ENCODE assay signal across 8 cellular contexts in genomic region chrX:101383679-101384078, GRCh38. TPM values are rescaled to one million over a fixed set of nuclear protein-coding genes. Genes with fewer than 3 reads are reported as not detected.
DNase-seq lines count a peak whose midpoint lies in the region; ATAC-seq and TF ChIP-seq lines count a peak whose summit lies in the region.

No MANE protein-coding gene starts in this region.

- CTCF ChIA-PET in activated naive CD4-positive, alpha-beta T cell treated with anti-CD3 and anti-CD28 coated beads, Interleukin-2, amount 10 ng/mL, durations not matched to agents 7 days and 5 days (lab: Charles Lee): interaction anchor here (0.7 kb wide), 1 partner anchor 101 kb away, joined by 4 read pairs; no protein-coding TSS in a partner anchor

- H3K27me3 ChIP-seq in esophagus muscularis mucosa: no peaks in the 10 kb centered on the region

- DNase-seq in DMS79 treated with DMSO at 0.1 percent for 48 hours (lab: John Stamatoyannopoulos, UW) (peak; percentile 26), MV-4-11 (lab: John Stamatoyannopoulos, UW) (peak; percentile 31), lower leg skin (ENCODE audit: low spot score in 2 of 2) (no peak), esophagus muscularis mucosa (ENCODE audit: extremely low spot score) (no peak)
- no peak for DNase-seq in stimulated activated CD4-positive, alpha-beta T cell treated with anti-CD3 and anti-CD28 coated beads, Interleukin-12 subunit alpha, Interleukin-12 subunit beta, amount 100 ng/mL, for 4 hours
- DNase-seq in activated naive CD4-positive, alpha-beta T cell treated with anti-CD3 and anti-CD28 coated beads, Interleukin-2, amount 10 ng/mL, durations not matched to agents 7 days and 5 days: no peak

- TF ChIP-seq POLR2A in GM19099 (IDR thresholded peaks at IDR 0.05; ENCODE audit: extremely low read depth, insufficient read length, low read depth) (peak; percentile 27), lower leg skin (IDR thresholded peaks at IDR 0.05) (no peak), esophagus muscularis mucosa (IDR thresholded peaks at IDR 0.05; ENCODE audit: low read depth) (no peak)

- H3K4me1 Mint-ChIP-seq in activated naive CD4-positive, alpha-beta T cell treated with anti-CD3 and anti-CD28 coated beads, Interleukin-2, amount 10 ng/mL, durations not matched to agents 7 days and 5 days: no peaks in the 10 kb centered on the region

- H3K27ac ChIP-seq in esophagus muscularis mucosa (replicated peaks in 1 of 4): no peak overlapping the region

- intact Hi-C loops in lower leg skin (cut with DNase I; ENCODE audit: low total_unique reads) (no loop called here), esophagus muscularis mucosa (cut with DNase I) (no loop called here)

- TF ChIP-seq CTCF in lower leg skin (IDR thresholded peaks at IDR 0.05): no peak
- no peak for TF ChIP-seq CTCF in esophagus muscularis mucosa (IDR thresholded peaks at IDR 0.05)

- 54 to 58% methylated on average over 2 of the region's 2 CpGs for WGBS in lower leg skin, 2 donors
- WGBS in esophagus muscularis mucosa: 47% methylated on average over 2 of the region's 2 CpGs

- no peaks in the 10 kb centered on the region for H3K9me3 ChIP-seq in esophagus muscularis mucosa

- peak; percentile 63 for ATAC-seq in HG02884 (IDR thresholded peaks at IDR 0.05; ENCODE audit: unreplicated experiment)

- H3K4me3 ChIP-seq in lower leg skin (ENCODE audit: low read depth, poor library complexity, severe bottlenecking): no peak overlapping the region
- no peak overlapping the region for H3K4me3 ChIP-seq in esophagus muscularis mucosa

- no peaks in the 10 kb centered on the region for H3K4me1 ChIP-seq in esophagus muscularis mucosa

- H3K4me3 Mint-ChIP-seq in activated naive CD4-positive, alpha-beta T cell treated with anti-CD3 and anti-CD28 coated beads, Interleukin-2, amount 10 ng/mL, durations not matched to agents 7 days and 5 days: no peak overlapping the region

- peaks cover 6% of the 10 kb centered on the region for H3K27me3 Mint-ChIP-seq in activated naive CD4-positive, alpha-beta T cell treated with anti-CD3 and anti-CD28 coated beads, Interleukin-2, amount 10 ng/mL, durations not matched to agents 7 days and 5 days

- TF ChIP-seq EP300 in esophagus muscularis mucosa (IDR thresholded peaks at IDR 0.05): no peak

- no peaks in the 10 kb centered on the region for H3K9me3 Mint-ChIP-seq in activated naive CD4-positive, alpha-beta T cell treated with anti-CD3 and anti-CD28 coated beads, Interleukin-2, amount 10 ng/mL, durations not matched to agents 7 days and 5 days

- no peaks in the 10 kb centered on the region for H3K36me3 ChIP-seq in esophagus muscularis mucosa

- no peaks in the 10 kb centered on the region for H3K36me3 Mint-ChIP-seq in activated naive CD4-positive, alpha-beta T cell treated with anti-CD3 and anti-CD28 coated beads, Interleukin-2, amount 10 ng/mL, durations not matched to agents 7 days and 5 days

- no peak overlapping the region for H3K27ac Mint-ChIP-seq in activated naive CD4-positive, alpha-beta T cell treated with anti-CD3 and anti-CD28 coated beads, Interleukin-2, amount 10 ng/mL, durations not matched to agents 7 days and 5 days

RNA-seq across cellular contexts. Expression of gene BTK, which starts 2.3 kb away (rescaled TPM):
- 1 to 10 TPM; 1.5 to 3.6 (median 3.4) TPM for total RNA-seq in lower leg skin
- total RNA-seq in esophagus muscularis mucosa: 1 to 10 TPM; 2.5 to 5.3 (median 4.0) TPM

RNA-seq across cellular contexts. Expression of gene RPL36A, which starts 7.1 kb away (rescaled TPM):
- total RNA-seq in lower leg skin: 1,000 to 10,000 TPM; 1,158 to 5,300 (median 1,747) TPM
- 100 to 1,000 TPM; 280 to 704 (median 376) TPM for total RNA-seq in esophagus muscularis mucosa

RNA-seq across cellular contexts. Expression of gene GLA, which starts 24.0 kb away (rescaled TPM):
- total RNA-seq in lower leg skin (10 to 100 TPM; 16.4 to 21.1 (median 18.0) TPM), esophagus muscularis mucosa (10 to 100 TPM in 3 of 4 donors, 1 to 10 TPM in 1; 8.7 to 17.7 (median 15.9) TPM)

RNA-seq across cellular contexts. Expression of gene HNRNPH2, which starts 24.3 kb away (rescaled TPM):
- total RNA-seq in lower leg skin (10 to 100 TPM; 43.5 to 54.7 (median 53.7) TPM), esophagus muscularis mucosa (10 to 100 TPM; 36.4 to 60.0 (median 44.4) TPM)

RNA-seq across cellular contexts. Expression of gene TIMM8A, which starts 35.1 kb away (rescaled TPM):
- total RNA-seq in lower leg skin: 1 to 10 TPM; 6.9 to 8.9 (median 8.6) TPM
- total RNA-seq in esophagus muscularis mucosa: 1 to 10 TPM; 3.0 to 4.8 (median 3.7) TPM

Comparison
In these comparisons a context has a peak if more than half of its experiments do, and no peak if none do; other contexts are left out.
1. DNase-seq: peak in DMS79 treated with DMSO at 0.1 percent for 48 hours (single experiment) and MV-4-11 (single experiment); none in stimulated activated CD4-positive, alpha-beta T cell treated with anti-CD3 and anti-CD28 coated beads, Interleukin-12 subunit alpha, Interleukin-12 subunit beta, amount 100 ng/mL, for 4 hours (single experiment), lower leg skin (0 of 2), esophagus muscularis mucosa (single experiment) and activated naive CD4-positive, alpha-beta T cell treated with anti-CD3 and anti-CD28 coated beads, Interleukin-2, amount 10 ng/mL, durations not matched to agents 7 days and 5 days (single experiment).